ENCODE assay signal across 16 cellular contexts in the genomic region with DNA sequence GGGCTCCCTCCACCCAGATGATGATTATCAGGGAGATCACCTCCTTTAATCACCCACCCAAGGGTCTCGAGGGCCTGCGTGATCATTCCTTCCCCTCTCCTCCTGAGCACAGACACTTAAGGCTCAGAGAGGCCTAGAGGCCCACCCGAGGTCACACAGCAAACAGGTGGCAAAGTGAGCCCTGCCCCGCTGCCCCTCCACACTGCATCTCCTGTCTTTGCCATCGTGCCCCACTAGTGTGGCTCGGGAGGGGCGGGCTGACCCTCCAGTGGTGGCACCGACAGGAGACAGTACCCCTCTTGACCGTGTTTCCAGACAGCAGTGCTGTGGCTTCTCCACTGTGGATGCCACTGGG. TPM values are rescaled to one million over a fixed set of nuclear protein-coding genes. Genes with fewer than 3 reads are reported as not detected.
DNase-seq lines count a peak whose midpoint lies in the region; ATAC-seq and TF ChIP-seq lines count a peak whose summit lies in the region.
"Had no signal": no experiment of that assay in that cellular context is flagged by ENCODE, and none has a peak within 500 bp of the region (broad histone marks: within the 10 kb centered on the region; RNA-seq: fewer than 3 reads in every experiment).

No MANE protein-coding gene starts in this region.

- no peak for TF ChIP-seq CTCF in brain microvascular endothelial cell (IDR thresholded peaks at IDR 0.05; ENCODE audit: low read depth, low read length, missing control alignments)
- TF ChIP-seq CTCF in tibial artery (IDR thresholded peaks at IDR 0.05), result no peak

- no peaks in the 10 kb centered on the region for H3K36me3 ChIP-seq in HUES6 (ENCODE audit: control insufficient read depth, insufficient read depth, low read length)
- no peaks in the 10 kb centered on the region for H3K36me3 ChIP-seq in brain microvascular endothelial cell (replicated peaks)
- H3K36me3 ChIP-seq in mesodermal cell (ENCODE audit: control insufficient read depth, insufficient read depth, low read length), result no peaks in the 10 kb centered on the region
- no peaks in the 10 kb centered on the region for H3K36me3 ChIP-seq in tibial artery
- H3K36me3 ChIP-seq: colonic mucosa had no signal

- H3K27me3 ChIP-seq in HUES6 (ENCODE audit: control insufficient read depth, insufficient read depth, low read length) (no peaks in the 10 kb centered on the region), brain microvascular endothelial cell (replicated peaks) (no peaks in the 10 kb centered on the region), tibial artery (no peaks in the 10 kb centered on the region)
- H3K27me3 ChIP-seq: colonic mucosa had no signal

- H3K4me3 ChIP-seq in HUES6 (ENCODE audit: low read depth, low read length), result no peak overlapping the region
- H3K4me3 ChIP-seq in brain microvascular endothelial cell (ENCODE audit: low read depth, low read length), result no peak overlapping the region
- H3K4me3 ChIP-seq in mesodermal cell (ENCODE audit: extremely low read depth, insufficient read depth, low read length, poor library complexity, severe bottlenecking), result no peak overlapping the region
- H3K4me3 ChIP-seq in tibial artery, result no peak overlapping the region
- H3K4me3 ChIP-seq: colonic mucosa had no signal

- peak overlapping the region; percentile 77 for H3K9ac ChIP-seq in HUES6 (ENCODE audit: low read length)

- in situ Hi-C loops in brain microvascular endothelial cell (cut with HindIII; ENCODE audit: low pct_ligation_motif_present, low sequenced_read_pairs), result no loop called here

- H3K27ac ChIP-seq in HUES6 (ENCODE audit: low read depth, low read length) (peak overlapping the region; percentile 85; the same call in 1 of the 2 replicates), brain microvascular endothelial cell (peak overlapping the region; percentile 31), mesodermal cell (ENCODE audit: low read depth, low read length, severe bottlenecking) (peak overlapping the region; percentile 96), tibial artery (peak overlapping the region; percentile 61 to 79)
- H3K27ac ChIP-seq: colonic mucosa, VCaP had no signal

- 88 to 97% methylated on average over 6 to 9 of the region's 9 CpGs for WGBS in mesodermal cell (ENCODE audit: insufficient coverage in 2 of 2), 2 experiments

- intact Hi-C loops in tibial artery (cut with DNase I; ENCODE audit: low total_unique reads), result loop anchor here (5.0 kb wide), 1 partner anchor 119 kb away; no protein-coding TSS in a partner anchor

- DNase-seq in brain microvascular endothelial cell (no peak), tibial artery (no peak), iPS-NIHi11 (ENCODE audit: low spot score) (no peak)
- DNase-seq in stimulated activated naive CD8-positive, alpha-beta T cell treated with anti-CD3 and anti-CD28 coated beads, Interleukin-15, Interleukin-2, amounts not matched to agents 100 U/mL and 50 U/mL, for 24 hours, result no peak
- DNase-seq: activated CD8-positive, alpha-beta memory T cell treated with anti-CD3 and anti-CD28 coated beads for 24 hours; colonic mucosa; hippocampal formation; Karpas-422; naive thymus-derived CD4-positive, alpha-beta T cell; NCI-H1436; NCI-H510A; stimulated activated CD4-positive, alpha-beta T cell treated with anti-CD3 and anti-CD28 coated beads, Interleukin-4, amount 100 ng/mL, for 1 hour had no signal

- peaks cover 49% of the 10 kb centered on the region for H3K4me1 ChIP-seq in HUES6 (ENCODE audit: control insufficient read depth, insufficient read depth, low read length)
- H3K4me1 ChIP-seq in mesodermal cell (ENCODE audit: control insufficient read depth, insufficient read depth, low read length, poor library complexity, severe bottlenecking), result peaks cover 31% of the 10 kb centered on the region
- peaks cover 8 to 72% (median 53%) of the 10 kb centered on the region in 4 donors for H3K4me1 ChIP-seq in tibial artery
- H3K4me1 ChIP-seq: colonic mucosa had no signal

- ATAC-seq in stimulated activated naive CD8-positive, alpha-beta T cell treated with anti-CD3 and anti-CD28 coated beads, Interleukin-15, Interleukin-2, amounts not matched to agents 100 U/mL and 50 U/mL, for 24 hours, result no peak
- no peak for ATAC-seq in GM21619 (IDR thresholded peaks at IDR 0.05; ENCODE audit: unreplicated experiment)
- ATAC-seq: naive thymus-derived CD4-positive, alpha-beta T cell had no signal

- H3K9me3 ChIP-seq in HUES6 (ENCODE audit: control insufficient read depth, insufficient read depth, low read depth, low read length), result no peaks in the 10 kb centered on the region
- no peaks in the 10 kb centered on the region for H3K9me3 ChIP-seq in mesodermal cell (ENCODE audit: control insufficient read depth, low read length)
- no peaks in the 10 kb centered on the region for H3K9me3 ChIP-seq in tibial artery
- H3K9me3 ChIP-seq: colonic mucosa had no signal

RNA-seq across cellular contexts. Expression of a gene that starts 4.9 kb away (rescaled TPM):
- 443 TPM for polyA plus RNA-seq in mesodermal cell (2013, experiment 1 of 2)
- polyA plus RNA-seq in mesodermal cell (2013, experiment 2 of 2), result 298 TPM

Comparison
In these comparisons a context has a peak if more than half of its experiments do, and no peak if none do; other contexts are left out.
1. H3K27ac ChIP-seq: peak in every context shown above with its lines; median percentile 96 in mesodermal cell; 85 in HUES6; 70 in tibial artery; 31 in brain microvascular endothelial cell.